30 cellular contexts compared by ENCODE assay signal in the genomic region with DNA sequence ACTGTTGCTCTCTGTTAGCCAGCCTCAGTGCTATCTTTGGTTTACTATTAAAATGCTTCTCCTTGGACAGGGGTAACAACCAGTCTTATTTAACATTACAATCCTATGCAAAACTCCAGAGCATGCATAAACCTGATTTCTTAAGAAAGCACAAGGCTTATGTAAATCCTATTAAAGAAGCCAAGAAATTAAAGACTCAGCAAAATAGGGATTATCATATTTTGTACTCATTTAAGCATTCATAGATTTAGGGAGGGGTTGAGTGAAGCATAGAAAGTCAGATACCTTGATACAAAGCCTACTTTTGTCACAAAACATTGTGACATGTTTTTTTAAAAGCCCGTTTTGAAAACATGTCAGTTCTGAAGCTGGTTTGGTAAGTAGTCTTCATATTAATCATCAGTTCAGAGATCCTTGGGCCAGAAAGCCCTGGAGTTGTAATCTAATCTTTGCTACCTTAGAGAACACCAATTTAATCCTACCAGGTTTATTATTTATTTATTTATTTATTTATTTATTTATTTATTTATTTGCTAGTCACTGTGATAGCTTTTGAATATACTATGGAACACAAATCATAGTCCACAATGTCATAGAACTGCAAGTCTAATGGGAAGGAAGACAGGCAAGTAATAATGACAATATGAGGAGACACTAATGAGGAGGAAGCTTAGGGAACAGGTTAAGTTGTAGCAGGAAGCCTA.
"Had no signal": no experiment of that assay in that cellular context is flagged by ENCODE, and none has a peak within 500 bp of the region (broad histone marks: within the 10 kb centered on the region; RNA-seq: fewer than 3 reads in every experiment).

No MANE protein-coding gene starts in this region.

- H3K27ac Mint-ChIP-seq: naive thymus-derived CD8-positive, alpha-beta T cell; nephron; stimulated activated naive B cell treated with anti-CD40 and anti-IgM and Interleukin-4, amounts not matched to agents 10 μg/mL and 1 μg/mL and 100 μg/mL, for 72 hours had no signal

- H3K4me3 Mint-ChIP-seq: naive thymus-derived CD8-positive, alpha-beta T cell; nephron; neural crest cell; stimulated activated naive B cell treated with anti-CD40 and anti-IgM and Interleukin-4, amounts not matched to agents 10 μg/mL and 1 μg/mL and 100 μg/mL, for 72 hours had no signal

- H3K27ac ChIP-seq: lower lobe of right lung, pancreas, prostate gland, right atrium auricular region, skin epidermis, stomach, testis, thyroid gland, transverse colon, upper lobe of left lung, vagina had no signal

- H3K27me3 ChIP-seq: pancreas, right atrium auricular region, stomach, testis, thyroid gland, transverse colon, upper lobe of left lung, vagina had no signal

- FAIRE-seq: keratinocyte, pancreas had no signal

- H3K27me3 Mint-ChIP-seq: stimulated activated naive B cell treated with anti-CD40 and anti-IgM and Interleukin-4, amounts not matched to agents 10 μg/mL and 1 μg/mL and 100 μg/mL, for 72 hours had no signal

- H3K36me3 Mint-ChIP-seq: naive thymus-derived CD8-positive, alpha-beta T cell; stimulated activated naive B cell treated with anti-CD40 and anti-IgM and Interleukin-4, amounts not matched to agents 10 μg/mL and 1 μg/mL and 100 μg/mL, for 72 hours had no signal

- DNase-seq: hippocampal formation; kidney glomerular epithelial cell; left cardiac atrium; lower lobe of right lung; mammary epithelial cell; mesenchymal stem cell; naive thymus-derived CD8-positive, alpha-beta T cell; nucleus accumbens; pancreas; posterior cingulate gyrus; stimulated activated CD4-positive, alpha-beta T cell treated with anti-CD3 and anti-CD28 coated beads, Interleukin-12 subunit alpha, Interleukin-12 subunit beta, amount 100 ng/mL, for 4 hours; stimulated activated CD4-positive, alpha-beta T cell treated with anti-CD3 and anti-CD28 coated beads, Interleukin-15, amount 100 ng/mL, for 24 hours; stimulated activated CD4-positive, alpha-beta T cell treated with anti-CD3 and anti-CD28 coated beads, Interleukin-2, amount 100 ng/mL, for 24 hours; stimulated activated CD4-positive, alpha-beta T cell treated with anti-CD3 and anti-CD28 coated beads, Interleukin-4, amount 100 ng/mL, for 1 hour; stimulated activated naive B cell treated with anti-CD40 and anti-IgM and Interleukin-4, amounts not matched to agents 10 μg/mL and 1 μg/mL and 100 μg/mL, for 72 hours; stimulated activated naive CD8-positive, alpha-beta T cell treated with anti-CD3 and anti-CD28 coated beads, Interleukin-15, Interleukin-2, amounts not matched to agents 100 U/mL and 50 U/mL, for 24 hours; stomach; testis; thyroid gland; transverse colon; upper lobe of left lung had no signal

- H3K4me1 ChIP-seq: lower lobe of right lung, pancreas, prostate gland, right atrium auricular region, stomach, testis, thyroid gland, transverse colon, upper lobe of left lung, vagina had no signal

- H3K9me3 ChIP-seq: lower lobe of right lung, pancreas, prostate gland, testis, thyroid gland, upper lobe of left lung, vagina had no signal

- H3K4me1 Mint-ChIP-seq: naive thymus-derived CD8-positive, alpha-beta T cell; neural crest cell; stimulated activated naive B cell treated with anti-CD40 and anti-IgM and Interleukin-4, amounts not matched to agents 10 μg/mL and 1 μg/mL and 100 μg/mL, for 72 hours had no signal

- ATAC-seq: left cardiac atrium; left lobe of liver; lower lobe of right lung; naive thymus-derived CD8-positive, alpha-beta T cell; pancreas; sciatic nerve; stimulated activated naive B cell treated with anti-CD40 and anti-IgM and Interleukin-4, amounts not matched to agents 10 μg/mL and 1 μg/mL and 100 μg/mL, for 72 hours; stimulated activated naive CD8-positive, alpha-beta T cell treated with anti-CD3 and anti-CD28 coated beads, Interleukin-15, Interleukin-2, amounts not matched to agents 100 U/mL and 50 U/mL, for 24 hours had no signal

- H3K4me3 ChIP-seq: lower lobe of right lung, pancreas, prostate gland, right atrium auricular region, skin epidermis, stomach, testis, thyroid gland, transverse colon, upper lobe of left lung, vagina had no signal

- H3K36me3 ChIP-seq: lower lobe of right lung, pancreas, prostate gland, right atrium auricular region, stomach, thyroid gland, transverse colon, upper lobe of left lung, vagina had no signal
